In the genomic region with DNA sequence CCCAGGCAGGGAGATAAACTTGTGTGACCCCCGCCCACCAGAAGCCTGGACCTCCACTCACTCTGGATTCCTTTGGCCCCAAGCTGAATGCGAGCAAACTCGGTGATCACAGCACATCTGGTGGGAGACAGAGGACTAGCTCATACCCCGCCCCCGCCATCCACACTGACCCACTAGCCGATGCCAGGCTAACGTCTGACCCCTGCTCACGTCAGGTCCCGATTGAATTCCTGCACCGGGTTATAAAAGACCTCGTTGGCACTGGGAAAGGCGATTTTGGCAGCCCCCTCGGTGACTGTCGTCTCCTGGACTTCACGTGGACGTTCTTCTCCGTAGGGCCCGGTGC, we compare ENCODE assay signal across 1 cellular context.
TF ChIP-seq lines count a peak whose summit lies in the region.

No MANE protein-coding gene starts in this region.

TF ChIP-seq in H1, 55 proteins besides CTCF, POLR2A, EP300 and RAD21:
- TF ChIP-seq CHD1 (IDR thresholded peaks at IDR 0.05; ENCODE audit: low read depth, low read length) (no peak), SIX5 (IDR thresholded peaks at IDR 0.05; ENCODE audit: low read depth, low read length) (no peak), KDM5A (IDR thresholded peaks at IDR 0.05; ENCODE audit: low read length) (no peak), SIRT6 (IDR thresholded peaks at IDR 0.05; ENCODE audit: low read length) (no peak), SIN3A (conservative IDR thresholded peaks at IDR 0.05 in 1 of 2, IDR thresholded peaks at IDR 0.05 in 1 of 2; ENCODE audit: low read depth in 1 of 2, low read length in 2 of 2) (no peak), YY1 (IDR thresholded peaks at IDR 0.05; ENCODE audit: low read depth, low read length) (no peak), RFX5 (IDR thresholded peaks at IDR 0.05; ENCODE audit: borderline replicate concordance, low read depth, low read length) (no peak), KDM4A (IDR thresholded peaks at IDR 0.05; ENCODE audit: low read depth, low read length, severe bottlenecking) (no peak), SP2 (IDR thresholded peaks at IDR 0.05; ENCODE audit: low read length) (no peak), BRCA1 (IDR thresholded peaks at IDR 0.05; ENCODE audit: low read depth, low read length) (no peak), SUZ12 (IDR thresholded peaks at IDR 0.05; ENCODE audit: low read length) (no peak), SAP30 (IDR thresholded peaks at IDR 0.05; ENCODE audit: insufficient read depth, insufficient replicate concordance, low read length) (no peak), CTBP2 (IDR thresholded peaks at IDR 0.05; ENCODE audit: borderline replicate concordance, insufficient read depth, insufficient read length, low read length) (no peak), BACH1 (IDR thresholded peaks at IDR 0.05; ENCODE audit: low read length) (no peak)
